15 cellular contexts compared by ENCODE assay signal in genomic region chr4:76001760-76002159, GRCh38. TPM values are rescaled to one million over a fixed set of nuclear protein-coding genes. Genes with fewer than 3 reads are reported as not detected.
"Had no signal": no experiment of that assay in that cellular context is flagged by ENCODE, and none has a peak within 500 bp of the region (broad histone marks: within the 10 kb centered on the region; RNA-seq: fewer than 3 reads in every experiment).

No MANE protein-coding gene starts in this region.

- H3K27me3 ChIP-seq: adrenal gland, testis, upper lobe of left lung had no signal

- H3K4me3 Mint-ChIP-seq: activated T-helper 17 cell treated with anti-CD3 and anti-CD28 coated beads, Interleukin-2, amount 50 U/mL, for 72 hours; neural crest cell; stimulated activated naive CD8-positive, alpha-beta T cell treated with anti-CD3 and anti-CD28 coated beads, Interleukin-15, Interleukin-2, amounts not matched to agents 100 ng/mL and 50 ng/mL, for 24 hours; T-helper 2 cell treated with Interferon-gamma antibody and Interleukin-4, amounts not matched to agents 5 μg/mL and 100 μg/mL, for 36 hours had no signal

- H3K27ac Mint-ChIP-seq: activated T-helper 17 cell treated with anti-CD3 and anti-CD28 coated beads, Interleukin-2, amount 50 U/mL, for 72 hours; stimulated activated naive CD8-positive, alpha-beta T cell treated with anti-CD3 and anti-CD28 coated beads, Interleukin-15, Interleukin-2, amounts not matched to agents 100 ng/mL and 50 ng/mL, for 24 hours; T-helper 2 cell treated with Interferon-gamma antibody and Interleukin-4, amounts not matched to agents 5 μg/mL and 100 μg/mL, for 36 hours had no signal

- H3K9me3 Mint-ChIP-seq: activated T-helper 17 cell treated with anti-CD3 and anti-CD28 coated beads, Interleukin-2, amount 50 U/mL, for 72 hours; neural crest cell; stimulated activated naive CD8-positive, alpha-beta T cell treated with anti-CD3 and anti-CD28 coated beads, Interleukin-15, Interleukin-2, amounts not matched to agents 100 ng/mL and 50 ng/mL, for 24 hours; T-helper 2 cell treated with Interferon-gamma antibody and Interleukin-4, amounts not matched to agents 5 μg/mL and 100 μg/mL, for 36 hours had no signal

- H3K4me1 ChIP-seq: adrenal gland, testis, upper lobe of left lung had no signal

- H3K4me3 ChIP-seq: adrenal gland, cardiac muscle cell, testis, upper lobe of left lung had no signal

- H3K27ac ChIP-seq: adrenal gland, cardiac muscle cell, testis, upper lobe of left lung had no signal

- H3K36me3 ChIP-seq: adrenal gland, cardiac muscle cell, upper lobe of left lung had no signal

- DNase-seq: activated CD4-positive, alpha-beta T cell treated with anti-CD3 and anti-CD28 coated beads, Interleukin-2, amount 50 U/mL, for 4 hours; activated CD4-positive, CD25-positive, alpha-beta regulatory T cell treated with anti-CD3 and anti-CD28 coated beads, Interleukin-2, amount 50 U/mL, for 72 hours; activated naive CD4-positive, alpha-beta T cell treated with anti-CD3 and anti-CD28 coated beads, Interleukin-2, amount 50 U/mL, for 16 hours; midbrain; testis; upper lobe of left lung had no signal

- H3K4me1 Mint-ChIP-seq: activated T-helper 17 cell treated with anti-CD3 and anti-CD28 coated beads, Interleukin-2, amount 50 U/mL, for 72 hours; neural crest cell had no signal

- ATAC-seq: activated T-helper 17 cell treated with anti-CD3 and anti-CD28 coated beads, Interleukin-2, amount 50 U/mL, for 72 hours; esophagus mucosa had no signal

- H3K9me3 ChIP-seq: adrenal gland, testis, upper lobe of left lung had no signal

RNA-seq across cellular contexts. Expression of gene CXCL9, which starts 5.5 kb away (rescaled TPM):
- total RNA-seq: cardiac muscle cell, esophagus mucosa, lung microvascular endothelial cell, neural crest cell, osteoblast had no signal
- polyA plus RNA-seq: cardiac muscle cell had no signal

RNA-seq across cellular contexts. Expression of gene CXCL10, which starts 21.5 kb away (rescaled TPM):
- total RNA-seq: cardiac muscle cell, neural crest cell, osteoblast, testis had no signal
- polyA plus RNA-seq: cardiac muscle cell had no signal

RNA-seq across cellular contexts. Expression of gene CXCL11, which starts 34.1 kb away (rescaled TPM):
- total RNA-seq: activated T-helper 17 cell treated with anti-CD3 and anti-CD28 coated beads, Interleukin-2, amount 50 U/mL, for 72 hours; cardiac muscle cell; neural crest cell; osteoblast had no signal
- polyA plus RNA-seq: cardiac muscle cell had no signal
